ENCODE assay signal across 13 cellular contexts in genomic region chr10:84331091-84331490, GRCh38. TPM values are rescaled to one million over a fixed set of nuclear protein-coding genes. Genes with fewer than 3 reads are reported as not detected.
DNase-seq lines count a peak whose midpoint lies in the region; ATAC-seq and TF ChIP-seq lines count a peak whose summit lies in the region.
"Had no signal": no experiment of that assay in that cellular context is flagged by ENCODE, and none has a peak within 500 bp of the region (broad histone marks: within the 10 kb centered on the region; RNA-seq: fewer than 3 reads in every experiment).

No MANE protein-coding gene starts in this region.

- H4K8ac ChIP-seq in trophoblast cell (ENCODE audit: low read depth, low read length), result no peak overlapping the region

- H2BK120ac ChIP-seq in trophoblast cell (ENCODE audit: insufficient read depth, low read length, poor library complexity), result no peak overlapping the region

- no peak for ATAC-seq in activated CD4-positive, alpha-beta T cell treated with anti-CD3 and anti-CD28 coated beads for 36 hours
- ATAC-seq in activated naive CD8-positive, alpha-beta T cell treated with anti-CD3 and anti-CD28 coated beads, Interleukin-2, amount 50 U/mL, for 24 hours, result no peak
- ATAC-seq in GM18520 (IDR thresholded peaks at IDR 0.05; ENCODE audit: unreplicated experiment) (no peak), GM19023 (IDR thresholded peaks at IDR 0.05; ENCODE audit: unreplicated experiment) (no peak)
- ATAC-seq: body of pancreas had no signal

- no peak overlapping the region for H2BK12ac ChIP-seq in trophoblast cell (ENCODE audit: low read length)

- peaks cover 16% of the 10 kb centered on the region for H3K36me3 Mint-ChIP-seq in activated CD4-positive, alpha-beta T cell treated with anti-CD3 and anti-CD28 coated beads for 36 hours (ENCODE audit: low read depth)
- no peaks in the 10 kb centered on the region for H3K36me3 Mint-ChIP-seq in activated naive CD8-positive, alpha-beta T cell treated with anti-CD3 and anti-CD28 coated beads, Interleukin-2, amount 50 U/mL, for 24 hours (ENCODE audit: low read depth)
- no peaks in the 10 kb centered on the region for H3K36me3 Mint-ChIP-seq in HFFc6 (ENCODE audit: low read depth)

- DNase-seq in activated CD4-positive, alpha-beta T cell treated with anti-CD3 and anti-CD28 coated beads for 36 hours, result no peak
- DNase-seq in activated CD4-positive, alpha-beta T cell treated with anti-CD3 and anti-CD28 coated beads, Interleukin-2, amount 50 U/mL, for 1 hour, result no peak
- DNase-seq in activated naive CD8-positive, alpha-beta T cell treated with anti-CD3 and anti-CD28 coated beads, Interleukin-2, amount 50 U/mL, for 24 hours, result no peak
- DNase-seq in trophoblast cell (no peak), HFFc6 (no peak)
- DNase-seq: body of pancreas, H7, head of caudate nucleus, NCI-H1694, occipital lobe had no signal

- H2BK5ac ChIP-seq in trophoblast cell (ENCODE audit: low read depth, low read length, poor library complexity), result no peak overlapping the region

- peak overlapping the region; percentile 93 for H3K4me3 Mint-ChIP-seq in activated CD4-positive, alpha-beta T cell treated with anti-CD3 and anti-CD28 coated beads for 36 hours
- H3K4me3 Mint-ChIP-seq in activated naive CD8-positive, alpha-beta T cell treated with anti-CD3 and anti-CD28 coated beads, Interleukin-2, amount 50 U/mL, for 24 hours, result peak overlapping the region; percentile 91
- H3K4me3 Mint-ChIP-seq in HFFc6, result no peak overlapping the region

- peak overlapping the region; percentile 61 for H3K27ac ChIP-seq in KOPT-K1 (ENCODE audit: low read depth, low read length, poor library complexity, severe bottlenecking)
- no peak overlapping the region for H3K27ac ChIP-seq in trophoblast cell (ENCODE audit: low read depth, low read length)
- H3K27ac ChIP-seq: body of pancreas had no signal

- no peaks in the 10 kb centered on the region for H3K36me3 ChIP-seq in KOPT-K1 (ENCODE audit: insufficient read depth, low read length)
- H3K36me3 ChIP-seq in trophoblast cell (ENCODE audit: control insufficient read depth in 1 of 2, insufficient read depth in 2 of 2, low read length in 2 of 2), result no peaks in the 10 kb centered on the region

- H3K18ac ChIP-seq in trophoblast cell (ENCODE audit: low read length), result no peak overlapping the region

- H2AFZ ChIP-seq in trophoblast cell (ENCODE audit: insufficient read depth, low read length, poor library complexity), result no peak overlapping the region

- CTCF ChIA-PET in activated CD4-positive, alpha-beta T cell treated with anti-CD3 and anti-CD28 coated beads for 36 hours (lab: Charles Lee), result interaction anchor here (2.5 kb wide), 1 partner anchor 21 kb away, joined by 7 read pairs; no protein-coding TSS in a partner anchor

- POLR2A ChIA-PET in activated CD4-positive, alpha-beta T cell treated with anti-CD3 and anti-CD28 coated beads for 36 hours (lab: Charles Lee), result no interaction called here

- peaks cover 15% of the 10 kb centered on the region for H3K79me2 ChIP-seq in trophoblast cell (ENCODE audit: control insufficient read depth, insufficient read depth, low read length, poor library complexity)

- H3K4me2 ChIP-seq in trophoblast cell (ENCODE audit: low read length), result peak overlapping the region; percentile 25

- no peak for TF ChIP-seq CTCF in HFFc6 (IDR thresholded peaks at IDR 0.05)

- intact Hi-C loops in activated CD4-positive, alpha-beta T cell treated with anti-CD3 and anti-CD28 coated beads for 36 hours (cut with DNase I, micrococcal nuclease), result no loop called here

- no CpG with 5 or more reads among the region's 2 CpGs for WGBS in trophoblast cell (ENCODE audit: extremely low coverage, insufficient coverage, insufficient read length)

- H3K9me3 ChIP-seq in KOPT-K1 (ENCODE audit: insufficient read depth, low read length, poor library complexity, severe bottlenecking) (no peaks in the 10 kb centered on the region), trophoblast cell (ENCODE audit: insufficient read depth, low read depth, low read length) (no peaks in the 10 kb centered on the region)
- H3K9me3 ChIP-seq: body of pancreas had no signal

- no peaks in the 10 kb centered on the region for H3K9me3 Mint-ChIP-seq in activated CD4-positive, alpha-beta T cell treated with anti-CD3 and anti-CD28 coated beads for 36 hours (ENCODE audit: low read depth)
- H3K9me3 Mint-ChIP-seq in activated naive CD8-positive, alpha-beta T cell treated with anti-CD3 and anti-CD28 coated beads, Interleukin-2, amount 50 U/mL, for 24 hours, result no peaks in the 10 kb centered on the region
- no peaks in the 10 kb centered on the region for H3K9me3 Mint-ChIP-seq in HFFc6

- H3K14ac ChIP-seq in trophoblast cell (ENCODE audit: low read length), result no peak overlapping the region

- no peak overlapping the region for H2AK5ac ChIP-seq in trophoblast cell (ENCODE audit: low read length)

- peak overlapping the region; percentile 37 for H3K23ac ChIP-seq in trophoblast cell (ENCODE audit: low read length)

- peaks cover 43% of the 10 kb centered on the region for H3K4me1 Mint-ChIP-seq in activated CD4-positive, alpha-beta T cell treated with anti-CD3 and anti-CD28 coated beads for 36 hours
- H3K4me1 Mint-ChIP-seq in activated naive CD8-positive, alpha-beta T cell treated with anti-CD3 and anti-CD28 coated beads, Interleukin-2, amount 50 U/mL, for 24 hours, result peaks cover 59% of the 10 kb centered on the region
- H3K4me1 Mint-ChIP-seq in HFFc6 (ENCODE audit: low read depth), result peaks cover 39% of the 10 kb centered on the region

- no peaks in the 10 kb centered on the region for H3K27me3 Mint-ChIP-seq in activated CD4-positive, alpha-beta T cell treated with anti-CD3 and anti-CD28 coated beads for 36 hours
- H3K27me3 Mint-ChIP-seq in activated naive CD8-positive, alpha-beta T cell treated with anti-CD3 and anti-CD28 coated beads, Interleukin-2, amount 50 U/mL, for 24 hours, result peaks cover 2% of the 10 kb centered on the region
- peaks cover 2% of the 10 kb centered on the region; the same call in 1 of the 2 replicates for H3K27me3 Mint-ChIP-seq in HFFc6 (ENCODE audit: insufficient read depth)

- H3K79me1 ChIP-seq in trophoblast cell (ENCODE audit: low read length), result peaks cover 20% of the 10 kb centered on the region

- no peaks in the 10 kb centered on the region for H3K27me3 ChIP-seq in trophoblast cell (ENCODE audit: insufficient read depth, low read length)
- H3K27me3 ChIP-seq: body of pancreas had no signal

- H4K12ac ChIP-seq in trophoblast cell (ENCODE audit: low read depth, low read length), result no peak overlapping the region

- no peak overlapping the region for H3K9ac ChIP-seq in trophoblast cell (ENCODE audit: low read length)

- H3K4me3 ChIP-seq in trophoblast cell (ENCODE audit: low read depth, low read length), result no peak overlapping the region
- H3K4me3 ChIP-seq: body of pancreas had no signal

- peak overlapping the region; percentile 86 for H3K4ac ChIP-seq in trophoblast cell (ENCODE audit: low read depth, low read length)

- peak overlapping the region; percentile 98 for H3K27ac Mint-ChIP-seq in activated CD4-positive, alpha-beta T cell treated with anti-CD3 and anti-CD28 coated beads for 36 hours
- H3K27ac Mint-ChIP-seq in activated naive CD8-positive, alpha-beta T cell treated with anti-CD3 and anti-CD28 coated beads, Interleukin-2, amount 50 U/mL, for 24 hours, result peak overlapping the region; percentile 97
- H3K27ac Mint-ChIP-seq in HFFc6, result no peak overlapping the region

- H3K4me1 ChIP-seq in trophoblast cell (ENCODE audit: control insufficient read depth in 1 of 2, insufficient read depth in 2 of 2, low read length in 2 of 2), result peaks cover 13 to 16% of the 10 kb centered on the region in 2 experiments

- H4K91ac ChIP-seq in trophoblast cell (ENCODE audit: low read depth, low read length), result peak overlapping the region; percentile 14

RNA-seq across cellular contexts. Expression of gene CCSER2, which starts 2.7 kb away (rescaled TPM):
- total RNA-seq in activated CD4-positive, alpha-beta T cell treated with anti-CD3 and anti-CD28 coated beads for 36 hours, result 10 to 100 TPM; 61.2 to 85.2 TPM
- 148 and 154 TPM in 2 replicates for polyA plus RNA-seq in trophoblast cell (2013)
- total RNA-seq in HFFc6 (2021; fragmentation: NEBNext Ultra II Directional; extraction: Animal tissue kit (Norgen Biotek cat#: 25700)), result 10 to 100 TPM; 36.1 to 46.9 (median 43.0) TPM
